22 cellular contexts compared by ENCODE assay signal in genomic region chr18:69880083-69880482, GRCh38.
A peak's percentile ranks its signal among the peaks of the same experiment; 100 is the strongest.
DNase-seq lines count a peak whose midpoint lies in the region; ATAC-seq and TF ChIP-seq lines count a peak whose summit lies in the region.
"Had no signal": no experiment of that assay in that cellular context is flagged by ENCODE, and none has a peak within 500 bp of the region (broad histone marks: within the 10 kb centered on the region; RNA-seq: fewer than 3 reads in every experiment).

No MANE protein-coding gene starts in this region.

- DNase-seq in activated naive CD8-positive, alpha-beta T cell treated with anti-CD3 and anti-CD28 coated beads, Interleukin-2, amount 10 ng/mL, durations not matched to agents 7 days and 5 days, result no peak
- DNase-seq in activated naive CD8-positive, alpha-beta T cell treated with anti-CD3 and anti-CD28 coated beads for 36 hours, result no peak
- DNase-seq in WTC11 (ENCODE audit: low spot score) (no peak), ovary (no peak), left cardiac atrium (no peak), lower lobe of right lung (no peak)
- no peak for DNase-seq in stimulated activated effector memory CD8-positive, alpha-beta T cell treated with anti-CD3 and anti-CD28 coated beads, Interleukin-12 subunit alpha, Interleukin-12 subunit beta, amount 100 ng/mL, for 72 hours (ENCODE audit: low spot score in 2 of 2)
- DNase-seq: BE2C; Caco-2; CD4-positive, CD25-positive, alpha-beta regulatory T cell; DMS153; GDM1; IMR-90; Kasumi-1; MM.1S; NCI-H1092; NCI-H1436 treated with DMSO at 0.1 percent for 48 hours; NCI-H2029; NCI-H526; SJCRH30 had no signal

- peaks cover 46% of the 10 kb centered on the region for H3K36me3 Mint-ChIP-seq in activated naive CD8-positive, alpha-beta T cell treated with anti-CD3 and anti-CD28 coated beads, Interleukin-2, amount 10 ng/mL, durations not matched to agents 7 days and 5 days
- H3K36me3 Mint-ChIP-seq in activated naive CD8-positive, alpha-beta T cell treated with anti-CD3 and anti-CD28 coated beads for 36 hours, result peaks cover 56% of the 10 kb centered on the region
- peaks cover 4% of the 10 kb centered on the region; the same call in 1 of the 2 replicates for H3K36me3 Mint-ChIP-seq in WTC11
- H3K36me3 Mint-ChIP-seq in stimulated activated effector memory CD8-positive, alpha-beta T cell treated with anti-CD3 and anti-CD28 coated beads, Interleukin-12 subunit alpha, Interleukin-12 subunit beta, amount 100 ng/mL, for 72 hours, result peaks cover 89% of the 10 kb centered on the region

- H3K36me3 ChIP-seq in iPS-20b (ENCODE audit: insufficient read depth, low read depth, low read length) (no peaks in the 10 kb centered on the region), ovary (no peaks in the 10 kb centered on the region), lower lobe of right lung (no peaks in the 10 kb centered on the region)
- H3K36me3 ChIP-seq: BE2C, SJCRH30 had no signal

- WGBS in ovary, 3 donors, result 95 to 96% (median 96%) methylated on average over 3 of the region's 3 CpGs

- POLR2A ChIA-PET in activated naive CD8-positive, alpha-beta T cell treated with anti-CD3 and anti-CD28 coated beads, Interleukin-2, amount 10 ng/mL, durations not matched to agents 7 days and 5 days (lab: Charles Lee), result no interaction called here
- POLR2A ChIA-PET in WTC11 (lab: Charles Lee), result no interaction called here

- H3K4me1 Mint-ChIP-seq in activated naive CD8-positive, alpha-beta T cell treated with anti-CD3 and anti-CD28 coated beads, Interleukin-2, amount 10 ng/mL, durations not matched to agents 7 days and 5 days, result peaks cover 14% of the 10 kb centered on the region
- H3K4me1 Mint-ChIP-seq in activated naive CD8-positive, alpha-beta T cell treated with anti-CD3 and anti-CD28 coated beads for 36 hours, result peaks cover 35% of the 10 kb centered on the region
- H3K4me1 Mint-ChIP-seq in WTC11, result peaks cover 46% of the 10 kb centered on the region
- peaks cover 59% of the 10 kb centered on the region for H3K4me1 Mint-ChIP-seq in stimulated activated effector memory CD8-positive, alpha-beta T cell treated with anti-CD3 and anti-CD28 coated beads, Interleukin-12 subunit alpha, Interleukin-12 subunit beta, amount 100 ng/mL, for 72 hours

- no peaks in the 10 kb centered on the region for H3K27me3 Mint-ChIP-seq in activated naive CD8-positive, alpha-beta T cell treated with anti-CD3 and anti-CD28 coated beads, Interleukin-2, amount 10 ng/mL, durations not matched to agents 7 days and 5 days
- H3K27me3 Mint-ChIP-seq in activated naive CD8-positive, alpha-beta T cell treated with anti-CD3 and anti-CD28 coated beads for 36 hours, result no peaks in the 10 kb centered on the region
- H3K27me3 Mint-ChIP-seq in WTC11 (ENCODE audit: low read depth), result no peaks in the 10 kb centered on the region
- H3K27me3 Mint-ChIP-seq: CD4-positive, CD25-positive, alpha-beta regulatory T cell had no signal

- ATAC-seq in activated naive CD8-positive, alpha-beta T cell treated with anti-CD3 and anti-CD28 coated beads, Interleukin-2, amount 10 ng/mL, durations not matched to agents 7 days and 5 days (ENCODE audit: low read depth), result no peak
- ATAC-seq in WTC11 (no peak), left cardiac atrium (no peak), lower lobe of right lung (no peak)
- no peak for ATAC-seq in stimulated activated effector memory CD8-positive, alpha-beta T cell treated with anti-CD3 and anti-CD28 coated beads, Interleukin-12 subunit alpha, Interleukin-12 subunit beta, amount 100 ng/mL, for 72 hours
- ATAC-seq: HCT116 had no signal

- H3K27me3 ChIP-seq in iPS-20b (ENCODE audit: insufficient read depth, low read length) (no peaks in the 10 kb centered on the region), ovary (no peaks in the 10 kb centered on the region), lower lobe of right lung (ENCODE audit: low read depth) (no peaks in the 10 kb centered on the region)
- H3K27me3 ChIP-seq: BE2C, SJCRH30 had no signal

- H3K4me3 ChIP-seq in iPS-20b (ENCODE audit: low read length) (no peak overlapping the region), ovary (no peak overlapping the region), lower lobe of right lung (no peak overlapping the region)
- H3K4me3 ChIP-seq: SJCRH30 had no signal

- CTCF ChIA-PET in WTC11 (lab: Charles Lee), result no interaction called here

- TF ChIP-seq POLR2A in ovary (IDR thresholded peaks at IDR 0.05), result no peak

- no peak for TF ChIP-seq EP300 in ovary (IDR thresholded peaks at IDR 0.05)

- H3K9ac ChIP-seq in iPS-20b (ENCODE audit: low read depth, low read length), result peak overlapping the region; percentile 48; the same call in 1 of the 2 replicates

- H3K9me3 Mint-ChIP-seq in activated naive CD8-positive, alpha-beta T cell treated with anti-CD3 and anti-CD28 coated beads, Interleukin-2, amount 10 ng/mL, durations not matched to agents 7 days and 5 days, result peaks cover 5% of the 10 kb centered on the region
- H3K9me3 Mint-ChIP-seq in activated naive CD8-positive, alpha-beta T cell treated with anti-CD3 and anti-CD28 coated beads for 36 hours, result peaks cover 6% of the 10 kb centered on the region
- H3K9me3 Mint-ChIP-seq in WTC11, result peaks cover 12% of the 10 kb centered on the region
- peaks cover 3% of the 10 kb centered on the region for H3K9me3 Mint-ChIP-seq in stimulated activated effector memory CD8-positive, alpha-beta T cell treated with anti-CD3 and anti-CD28 coated beads, Interleukin-12 subunit alpha, Interleukin-12 subunit beta, amount 100 ng/mL, for 72 hours

- H3K27ac Mint-ChIP-seq in activated naive CD8-positive, alpha-beta T cell treated with anti-CD3 and anti-CD28 coated beads, Interleukin-2, amount 10 ng/mL, durations not matched to agents 7 days and 5 days, result peak overlapping the region; percentile 40
- H3K27ac Mint-ChIP-seq in activated naive CD8-positive, alpha-beta T cell treated with anti-CD3 and anti-CD28 coated beads for 36 hours, result no peak overlapping the region
- H3K27ac Mint-ChIP-seq in WTC11, result peak overlapping the region; percentile 96
- peak overlapping the region; percentile 23 for H3K27ac Mint-ChIP-seq in stimulated activated effector memory CD8-positive, alpha-beta T cell treated with anti-CD3 and anti-CD28 coated beads, Interleukin-12 subunit alpha, Interleukin-12 subunit beta, amount 100 ng/mL, for 72 hours

- TF ChIP-seq CTCF in WTC11 (IDR thresholded peaks at IDR 0.05) (no peak), ovary (IDR thresholded peaks at IDR 0.05) (no peak), lower lobe of right lung (IDR thresholded peaks at IDR 0.05) (no peak)

- no peak overlapping the region for H3K4me3 Mint-ChIP-seq in activated naive CD8-positive, alpha-beta T cell treated with anti-CD3 and anti-CD28 coated beads, Interleukin-2, amount 10 ng/mL, durations not matched to agents 7 days and 5 days
- no peak overlapping the region for H3K4me3 Mint-ChIP-seq in activated naive CD8-positive, alpha-beta T cell treated with anti-CD3 and anti-CD28 coated beads for 36 hours
- no peak overlapping the region for H3K4me3 Mint-ChIP-seq in WTC11
- no peak overlapping the region for H3K4me3 Mint-ChIP-seq in stimulated activated effector memory CD8-positive, alpha-beta T cell treated with anti-CD3 and anti-CD28 coated beads, Interleukin-12 subunit alpha, Interleukin-12 subunit beta, amount 100 ng/mL, for 72 hours
- H3K4me3 Mint-ChIP-seq: CD4-positive, CD25-positive, alpha-beta regulatory T cell had no signal

- intact Hi-C loops in ovary (cut with DNase I), result no loop called here
- intact Hi-C loops in left cardiac atrium (cut with DNase I), result no loop called here
- intact Hi-C loops in lower lobe of right lung (cut with DNase I), result no loop called here

- H3K27ac ChIP-seq in iPS-20b (ENCODE audit: low read length) (peak overlapping the region; percentile 83), ovary (no peak overlapping the region), lower lobe of right lung (no peak overlapping the region)
- H3K27ac ChIP-seq: SJCRH30 had no signal

- no peaks in the 10 kb centered on the region for H3K9me3 ChIP-seq in iPS-20b (ENCODE audit: insufficient read depth, low read depth, low read length)
- H3K9me3 ChIP-seq in ovary, result no peaks in the 10 kb centered on the region
- no peaks in the 10 kb centered on the region for H3K9me3 ChIP-seq in lower lobe of right lung
- H3K9me3 ChIP-seq: BE2C, Caco-2, SJCRH30 had no signal

- H3K4me1 ChIP-seq in iPS-20b (ENCODE audit: insufficient read depth, low read length) (peaks cover 13% of the 10 kb centered on the region), ovary (ENCODE audit: insufficient read depth) (no peaks in the 10 kb centered on the region), lower lobe of right lung (no peaks in the 10 kb centered on the region)
- H3K4me1 ChIP-seq: BE2C, Caco-2, SJCRH30 had no signal

TF ChIP-seq in WTC11, 78 proteins besides CTCF, POLR2A, EP300 and RAD21 (continues in another document):
- TF ChIP-seq NR2C2 (CRISPR knock-in tag; IDR thresholded peaks at IDR 0.05), result no peak
- peak; percentile 85 for TF ChIP-seq ZNF512 (CRISPR knock-in tag; IDR thresholded peaks at IDR 0.05; ENCODE audit: borderline replicate concordance)
- no peak for TF ChIP-seq CBFB (CRISPR knock-in tag; IDR thresholded peaks at IDR 0.05; ENCODE audit: low read depth)
- TF ChIP-seq FOXK1 (CRISPR knock-in tag; IDR thresholded peaks at IDR 0.05), result no peak
- TF ChIP-seq HMGA2 (CRISPR knock-in tag; IDR thresholded peaks at IDR 0.05), result no peak
- no peak for TF ChIP-seq IRF2 (CRISPR knock-in tag; IDR thresholded peaks at IDR 0.05; ENCODE audit: borderline replicate concordance, low read depth)
